ENCODE assay signal across 8 cellular contexts in the genomic region with DNA sequence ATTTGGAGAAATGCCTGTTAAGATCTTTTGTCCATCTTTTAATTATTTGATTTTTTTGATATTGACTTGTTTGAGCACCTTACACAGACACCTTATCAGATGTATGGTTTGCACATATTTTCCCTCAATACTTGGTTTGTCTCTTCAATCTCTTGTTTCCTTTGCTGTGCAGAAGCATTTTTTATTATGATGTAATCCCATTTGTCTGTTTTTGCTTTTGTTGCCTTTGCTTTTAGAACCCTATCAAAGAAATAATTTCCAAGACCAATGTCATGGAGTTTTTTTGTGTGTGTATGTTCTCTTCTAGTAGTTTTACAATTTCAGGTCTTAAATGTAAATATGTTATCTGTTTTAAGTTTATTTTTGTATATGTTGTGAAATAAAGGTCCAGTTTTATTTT.
"Had no signal": no experiment of that assay in that cellular context is flagged by ENCODE, and none has a peak within 500 bp of the region (broad histone marks: within the 10 kb centered on the region; RNA-seq: fewer than 3 reads in every experiment).

No MANE protein-coding gene starts in this region.

- H3K4me3 ChIP-seq: GM12878 had no signal

- ATAC-seq: GM12878 had no signal

- FAIRE-seq: G401.6, GM12878, GM12891, GM12892, GM18507, GM19239 had no signal

- DNase-seq: GDM1, GF-D8 had no signal
